Comparison of ENCODE assay signal across 1 cellular context in the genomic region with DNA sequence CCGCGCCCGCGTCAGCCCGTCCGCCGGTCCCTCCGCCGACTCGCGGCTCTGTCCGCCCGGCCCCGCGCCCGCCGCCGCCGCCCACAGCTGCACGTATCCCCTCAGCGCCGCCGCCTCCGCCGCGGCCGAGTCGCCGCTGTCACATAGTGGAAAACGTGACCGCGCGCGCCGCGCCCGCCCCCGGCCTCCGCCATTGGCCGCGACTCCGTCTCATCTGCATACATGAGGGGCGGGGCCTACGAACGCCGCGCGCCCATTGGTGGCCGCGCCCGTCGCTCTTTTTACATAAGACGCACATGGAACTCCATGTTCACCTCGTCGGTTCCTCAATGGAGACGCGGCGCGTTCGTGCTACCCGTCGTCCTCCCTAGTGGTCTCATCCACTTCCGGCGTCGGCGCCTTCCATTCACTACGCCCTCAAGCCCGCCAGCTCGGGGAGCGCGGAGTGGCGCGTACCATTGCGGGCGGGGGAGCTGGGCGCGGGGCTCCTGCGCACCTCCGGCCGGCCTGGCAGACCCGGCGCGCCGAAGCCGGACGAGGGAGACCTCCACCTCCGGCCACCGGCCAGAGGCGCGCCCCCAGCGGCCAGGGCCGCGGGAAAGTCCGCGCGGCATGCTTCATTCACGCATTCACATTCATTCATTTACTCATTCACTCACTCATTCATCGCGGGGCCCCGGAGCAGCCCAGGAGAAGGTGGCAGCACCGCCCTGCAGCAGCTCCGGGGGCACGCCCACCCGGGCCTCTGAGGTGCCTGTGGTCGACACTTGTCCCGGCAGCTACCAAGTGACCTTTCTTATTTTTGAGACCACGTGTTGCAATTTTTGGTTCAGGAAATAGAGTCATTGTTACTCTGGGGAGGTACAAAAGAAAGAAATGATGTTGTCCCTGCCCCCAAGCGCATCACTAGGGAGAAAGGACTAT.
A peak's percentile ranks its signal among the peaks of the same experiment; 100 is the strongest.
TF ChIP-seq lines count a peak whose summit lies in the region.

No MANE protein-coding gene starts in this region.

TF ChIP-seq in GM12878, 131 proteins besides CTCF, POLR2A, EP300 and RAD21 (continued from another document and continues in another):
- TF ChIP-seq, protein P1, sequence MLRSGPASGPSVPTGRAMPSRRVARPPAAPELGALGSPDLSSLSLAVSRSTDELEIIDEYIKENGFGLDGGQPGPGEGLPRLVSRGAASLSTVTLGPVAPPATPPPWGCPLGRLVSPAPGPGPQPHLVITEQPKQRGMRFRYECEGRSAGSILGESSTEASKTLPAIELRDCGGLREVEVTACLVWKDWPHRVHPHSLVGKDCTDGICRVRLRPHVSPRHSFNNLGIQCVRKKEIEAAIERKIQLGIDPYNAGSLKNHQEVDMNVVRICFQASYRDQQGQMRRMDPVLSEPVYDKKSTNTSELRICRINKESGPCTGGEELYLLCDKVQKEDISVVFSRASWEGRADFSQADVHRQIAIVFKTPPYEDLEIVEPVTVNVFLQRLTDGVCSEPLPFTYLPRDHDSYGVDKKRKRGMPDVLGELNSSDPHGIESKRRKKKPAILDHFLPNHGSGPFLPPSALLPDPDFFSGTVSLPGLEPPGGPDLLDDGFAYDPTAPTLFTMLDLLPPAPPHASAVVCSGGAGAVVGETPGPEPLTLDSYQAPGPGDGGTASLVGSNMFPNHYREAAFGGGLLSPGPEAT (IDR thresholded peaks at IDR 0.05; ENCODE audit: low read depth), result no peak
- TF ChIP-seq, protein P2, sequence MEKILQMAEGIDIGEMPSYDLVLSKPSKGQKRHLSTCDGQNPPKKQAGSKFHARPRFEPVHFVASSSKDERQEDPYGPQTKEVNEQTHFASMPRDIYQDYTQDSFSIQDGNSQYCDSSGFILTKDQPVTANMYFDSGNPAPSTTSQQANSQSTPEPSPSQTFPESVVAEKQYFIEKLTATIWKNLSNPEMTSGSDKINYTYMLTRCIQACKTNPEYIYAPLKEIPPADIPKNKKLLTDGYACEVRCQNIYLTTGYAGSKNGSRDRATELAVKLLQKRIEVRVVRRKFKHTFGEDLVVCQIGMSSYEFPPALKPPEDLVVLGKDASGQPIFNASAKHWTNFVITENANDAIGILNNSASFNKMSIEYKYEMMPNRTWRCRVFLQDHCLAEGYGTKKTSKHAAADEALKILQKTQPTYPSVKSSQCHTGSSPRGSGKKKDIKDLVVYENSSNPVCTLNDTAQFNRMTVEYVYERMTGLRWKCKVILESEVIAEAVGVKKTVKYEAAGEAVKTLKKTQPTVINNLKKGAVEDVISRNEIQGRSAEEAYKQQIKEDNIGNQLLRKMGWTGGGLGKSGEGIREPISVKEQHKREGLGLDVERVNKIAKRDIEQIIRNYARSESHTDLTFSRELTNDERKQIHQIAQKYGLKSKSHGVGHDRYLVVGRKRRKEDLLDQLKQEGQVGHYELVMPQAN (conservative IDR thresholded peaks at IDR 0.05), result peak; percentile 79
- 0 out of 2 replicates have a peak, but pooled peaks have one; percentile 48 for TF ChIP-seq PML (IDR thresholded peaks at IDR 0.05; ENCODE audit: low read length)
- 0 out of 2 replicates have a peak, but pooled peaks have one; percentile 46 for TF ChIP-seq MXI1 (IDR thresholded peaks at IDR 0.05; ENCODE audit: low read depth, low read length)
- TF ChIP-seq NR2F1 (conservative IDR thresholded peaks at IDR 0.05), result peak; percentile 76
- no peak for TF ChIP-seq BCL11A (IDR thresholded peaks at IDR 0.05; ENCODE audit: low read depth, low read length)
- TF ChIP-seq TBL1XR1 (IDR thresholded peaks at IDR 0.05; ENCODE audit: low read depth, low read length), result 0 out of 2 replicates have a peak, but pooled peaks have one; percentile 13
- TF ChIP-seq YY1 (IDR thresholded peaks at IDR 0.05; ENCODE audit: low read depth, low read length), result peak; percentile 80
- TF ChIP-seq STAT1 (conservative IDR thresholded peaks at IDR 0.05), result 0 out of 2 replicates have a peak, but pooled peaks have one; percentile 47
- TF ChIP-seq ZNF622 (IDR thresholded peaks at IDR 0.05), result no peak; the same call in 1 of the 2 replicates
- TF ChIP-seq ESRRA (IDR thresholded peaks at IDR 0.05; ENCODE audit: low read length), result no peak
- no peak for TF ChIP-seq JUNB (IDR thresholded peaks at IDR 0.05)
- no peak for TF ChIP-seq ZNF274 (IDR thresholded peaks at IDR 0.05; ENCODE audit: insufficient read depth, insufficient read length)
- no peak for TF ChIP-seq SUPT20H (IDR thresholded peaks at IDR 0.05; ENCODE audit: borderline replicate concordance, control insufficient read depth, low read depth, low read length)
- peak; percentile 76 for TF ChIP-seq RAD51 (IDR thresholded peaks at IDR 0.05)
- TF ChIP-seq CBFB (IDR thresholded peaks at IDR 0.05; ENCODE audit: low read depth), result no peak
- peak; percentile 50 for TF ChIP-seq SIX5 (IDR thresholded peaks at IDR 0.05; ENCODE audit: low read depth, low read length, severe bottlenecking)
- TF ChIP-seq, protein P3, sequence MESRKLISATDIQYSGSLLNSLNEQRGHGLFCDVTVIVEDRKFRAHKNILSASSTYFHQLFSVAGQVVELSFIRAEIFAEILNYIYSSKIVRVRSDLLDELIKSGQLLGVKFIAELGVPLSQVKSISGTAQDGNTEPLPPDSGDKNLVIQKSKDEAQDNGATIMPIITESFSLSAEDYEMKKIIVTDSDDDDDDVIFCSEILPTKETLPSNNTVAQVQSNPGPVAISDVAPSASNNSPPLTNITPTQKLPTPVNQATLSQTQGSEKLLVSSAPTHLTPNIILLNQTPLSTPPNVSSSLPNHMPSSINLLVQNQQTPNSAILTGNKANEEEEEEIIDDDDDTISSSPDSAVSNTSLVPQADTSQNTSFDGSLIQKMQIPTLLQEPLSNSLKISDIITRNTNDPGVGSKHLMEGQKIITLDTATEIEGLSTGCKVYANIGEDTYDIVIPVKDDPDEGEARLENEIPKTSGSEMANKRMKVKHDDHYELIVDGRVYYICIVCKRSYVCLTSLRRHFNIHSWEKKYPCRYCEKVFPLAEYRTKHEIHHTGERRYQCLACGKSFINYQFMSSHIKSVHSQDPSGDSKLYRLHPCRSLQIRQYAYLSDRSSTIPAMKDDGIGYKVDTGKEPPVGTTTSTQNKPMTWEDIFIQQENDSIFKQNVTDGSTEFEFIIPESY (IDR thresholded peaks at IDR 0.05), result no peak
- TF ChIP-seq IRF4 (IDR thresholded peaks at IDR 0.05; ENCODE audit: low read depth, low read length), result no peak
- TF ChIP-seq ZBED1 (IDR thresholded peaks at IDR 0.05; ENCODE audit: borderline replicate concordance), result no peak
- TF ChIP-seq SMAD5 (IDR thresholded peaks at IDR 0.05; ENCODE audit: low read depth), result no peak
- peak; percentile 74; the same call in 1 of the 2 replicates for TF ChIP-seq GATAD2B (conservative IDR thresholded peaks at IDR 0.05; ENCODE audit: low read depth)
- TF ChIP-seq BRCA1 (IDR thresholded peaks at IDR 0.05; ENCODE audit: low read depth, low read length), result no peak
- peak; percentile 73 for TF ChIP-seq TAF1 (IDR thresholded peaks at IDR 0.05; ENCODE audit: borderline replicate concordance, low read depth, low read length)
- TF ChIP-seq, protein P4, sequence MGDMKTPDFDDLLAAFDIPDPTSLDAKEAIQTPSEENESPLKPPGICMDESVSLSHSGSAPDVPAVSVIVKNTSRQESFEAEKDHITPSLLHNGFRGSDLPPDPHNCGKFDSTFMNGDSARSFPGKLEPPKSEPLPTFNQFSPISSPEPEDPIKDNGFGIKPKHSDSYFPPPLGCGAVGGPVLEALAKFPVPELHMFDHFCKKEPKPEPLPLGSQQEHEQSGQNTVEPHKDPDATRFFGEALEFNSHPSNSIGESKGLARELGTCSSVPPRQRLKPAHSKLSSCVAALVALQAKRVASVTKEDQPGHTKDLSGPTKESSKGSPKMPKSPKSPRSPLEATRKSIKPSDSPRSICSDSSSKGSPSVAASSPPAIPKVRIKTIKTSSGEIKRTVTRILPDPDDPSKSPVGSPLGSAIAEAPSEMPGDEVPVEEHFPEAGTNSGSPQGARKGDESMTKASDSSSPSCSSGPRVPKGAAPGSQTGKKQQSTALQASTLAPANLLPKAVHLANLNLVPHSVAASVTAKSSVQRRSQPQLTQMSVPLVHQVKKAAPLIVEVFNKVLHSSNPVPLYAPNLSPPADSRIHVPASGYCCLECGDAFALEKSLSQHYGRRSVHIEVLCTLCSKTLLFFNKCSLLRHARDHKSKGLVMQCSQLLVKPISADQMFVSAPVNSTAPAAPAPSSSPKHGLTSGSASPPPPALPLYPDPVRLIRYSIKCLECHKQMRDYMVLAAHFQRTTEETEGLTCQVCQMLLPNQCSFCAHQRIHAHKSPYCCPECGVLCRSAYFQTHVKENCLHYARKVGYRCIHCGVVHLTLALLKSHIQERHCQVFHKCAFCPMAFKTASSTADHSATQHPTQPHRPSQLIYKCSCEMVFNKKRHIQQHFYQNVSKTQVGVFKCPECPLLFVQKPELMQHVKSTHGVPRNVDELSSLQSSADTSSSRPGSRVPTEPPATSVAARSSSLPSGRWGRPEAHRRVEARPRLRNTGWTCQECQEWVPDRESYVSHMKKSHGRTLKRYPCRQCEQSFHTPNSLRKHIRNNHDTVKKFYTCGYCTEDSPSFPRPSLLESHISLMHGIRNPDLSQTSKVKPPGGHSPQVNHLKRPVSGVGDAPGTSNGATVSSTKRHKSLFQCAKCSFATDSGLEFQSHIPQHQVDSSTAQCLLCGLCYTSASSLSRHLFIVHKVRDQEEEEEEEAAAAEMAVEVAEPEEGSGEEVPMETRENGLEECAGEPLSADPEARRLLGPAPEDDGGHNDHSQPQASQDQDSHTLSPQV (IDR thresholded peaks at IDR 0.05), result peak; percentile 30; the same call in 1 of the 2 replicates
- TF ChIP-seq, protein P5, sequence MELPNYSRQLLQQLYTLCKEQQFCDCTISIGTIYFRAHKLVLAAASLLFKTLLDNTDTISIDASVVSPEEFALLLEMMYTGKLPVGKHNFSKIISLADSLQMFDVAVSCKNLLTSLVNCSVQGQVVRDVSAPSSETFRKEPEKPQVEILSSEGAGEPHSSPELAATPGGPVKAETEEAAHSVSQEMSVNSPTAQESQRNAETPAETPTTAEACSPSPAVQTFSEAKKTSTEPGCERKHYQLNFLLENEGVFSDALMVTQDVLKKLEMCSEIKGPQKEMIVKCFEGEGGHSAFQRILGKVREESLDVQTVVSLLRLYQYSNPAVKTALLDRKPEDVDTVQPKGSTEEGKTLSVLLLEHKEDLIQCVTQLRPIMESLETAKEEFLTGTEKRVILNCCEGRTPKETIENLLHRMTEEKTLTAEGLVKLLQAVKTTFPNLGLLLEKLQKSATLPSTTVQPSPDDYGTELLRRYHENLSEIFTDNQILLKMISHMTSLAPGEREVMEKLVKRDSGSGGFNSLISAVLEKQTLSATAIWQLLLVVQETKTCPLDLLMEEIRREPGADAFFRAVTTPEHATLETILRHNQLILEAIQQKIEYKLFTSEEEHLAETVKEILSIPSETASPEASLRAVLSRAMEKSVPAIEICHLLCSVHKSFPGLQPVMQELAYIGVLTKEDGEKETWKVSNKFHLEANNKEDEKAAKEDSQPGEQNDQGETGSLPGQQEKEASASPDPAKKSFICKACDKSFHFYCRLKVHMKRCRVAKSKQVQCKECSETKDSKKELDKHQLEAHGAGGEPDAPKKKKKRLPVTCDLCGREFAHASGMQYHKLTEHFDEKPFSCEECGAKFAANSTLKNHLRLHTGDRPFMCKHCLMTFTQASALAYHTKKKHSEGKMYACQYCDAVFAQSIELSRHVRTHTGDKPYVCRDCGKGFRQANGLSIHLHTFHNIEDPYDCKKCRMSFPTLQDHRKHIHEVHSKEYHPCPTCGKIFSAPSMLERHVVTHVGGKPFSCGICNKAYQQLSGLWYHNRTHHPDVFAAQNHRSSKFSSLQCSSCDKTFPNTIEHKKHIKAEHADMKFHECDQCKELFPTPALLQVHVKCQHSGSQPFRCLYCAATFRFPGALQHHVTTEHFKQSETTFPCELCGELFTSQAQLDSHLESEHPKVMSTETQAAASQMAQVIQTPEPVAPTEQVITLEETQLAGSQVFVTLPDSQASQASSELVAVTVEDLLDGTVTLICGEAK (IDR thresholded peaks at IDR 0.05; ENCODE audit: borderline replicate concordance), result no peak
- no peak for TF ChIP-seq PAX5 (IDR thresholded peaks at IDR 0.05; ENCODE audit: borderline replicate concordance, low read depth, low read length)
- peak; percentile 98 for TF ChIP-seq MEF2B (IDR thresholded peaks at IDR 0.05; ENCODE audit: partially characterized antibody, poor library complexity, severe bottlenecking)
- peak; percentile 94 for TF ChIP-seq ZNF207 (IDR thresholded peaks at IDR 0.05; ENCODE audit: borderline replicate concordance)
- no peak for TF ChIP-seq TCF12 (IDR thresholded peaks at IDR 0.05; ENCODE audit: low read depth, low read length)
- TF ChIP-seq BACH1 (IDR thresholded peaks at IDR 0.05; ENCODE audit: borderline replicate concordance), result peak; percentile 72
- no peak for TF ChIP-seq ASH2L (IDR thresholded peaks at IDR 0.05; ENCODE audit: borderline replicate concordance, low read depth)
- peak; percentile 95 for TF ChIP-seq SP1 (IDR thresholded peaks at IDR 0.05; ENCODE audit: low read depth, low read length)
- TF ChIP-seq NR2C2 (IDR thresholded peaks at IDR 0.05; ENCODE audit: borderline replicate concordance, control insufficient read depth, insufficient read length, low read depth), result no peak
- no peak for TF ChIP-seq STAT3 (IDR thresholded peaks at IDR 0.05; ENCODE audit: low read depth, low read length)
- no peak for TF ChIP-seq HDGF (IDR thresholded peaks at IDR 0.05)
- TF ChIP-seq EGR1 (IDR thresholded peaks at IDR 0.05; ENCODE audit: borderline replicate concordance in 1 of 2, low read depth in 2 of 2, low read length in 2 of 2), result peak; percentile 15 to 63
- TF ChIP-seq DPF2 (IDR thresholded peaks at IDR 0.05), result peak; percentile 99
- TF ChIP-seq KDM1A (IDR thresholded peaks at IDR 0.05; ENCODE audit: borderline replicate concordance), result no peak
- peak; percentile 94 for TF ChIP-seq FOXK2 (IDR thresholded peaks at IDR 0.05)
- peak; percentile 98 for TF ChIP-seq POU2F2 (IDR thresholded peaks at IDR 0.05; ENCODE audit: borderline replicate concordance, low read depth, low read length)
- no peak for TF ChIP-seq PAX8 (IDR thresholded peaks at IDR 0.05)
- TF ChIP-seq, protein P6, sequence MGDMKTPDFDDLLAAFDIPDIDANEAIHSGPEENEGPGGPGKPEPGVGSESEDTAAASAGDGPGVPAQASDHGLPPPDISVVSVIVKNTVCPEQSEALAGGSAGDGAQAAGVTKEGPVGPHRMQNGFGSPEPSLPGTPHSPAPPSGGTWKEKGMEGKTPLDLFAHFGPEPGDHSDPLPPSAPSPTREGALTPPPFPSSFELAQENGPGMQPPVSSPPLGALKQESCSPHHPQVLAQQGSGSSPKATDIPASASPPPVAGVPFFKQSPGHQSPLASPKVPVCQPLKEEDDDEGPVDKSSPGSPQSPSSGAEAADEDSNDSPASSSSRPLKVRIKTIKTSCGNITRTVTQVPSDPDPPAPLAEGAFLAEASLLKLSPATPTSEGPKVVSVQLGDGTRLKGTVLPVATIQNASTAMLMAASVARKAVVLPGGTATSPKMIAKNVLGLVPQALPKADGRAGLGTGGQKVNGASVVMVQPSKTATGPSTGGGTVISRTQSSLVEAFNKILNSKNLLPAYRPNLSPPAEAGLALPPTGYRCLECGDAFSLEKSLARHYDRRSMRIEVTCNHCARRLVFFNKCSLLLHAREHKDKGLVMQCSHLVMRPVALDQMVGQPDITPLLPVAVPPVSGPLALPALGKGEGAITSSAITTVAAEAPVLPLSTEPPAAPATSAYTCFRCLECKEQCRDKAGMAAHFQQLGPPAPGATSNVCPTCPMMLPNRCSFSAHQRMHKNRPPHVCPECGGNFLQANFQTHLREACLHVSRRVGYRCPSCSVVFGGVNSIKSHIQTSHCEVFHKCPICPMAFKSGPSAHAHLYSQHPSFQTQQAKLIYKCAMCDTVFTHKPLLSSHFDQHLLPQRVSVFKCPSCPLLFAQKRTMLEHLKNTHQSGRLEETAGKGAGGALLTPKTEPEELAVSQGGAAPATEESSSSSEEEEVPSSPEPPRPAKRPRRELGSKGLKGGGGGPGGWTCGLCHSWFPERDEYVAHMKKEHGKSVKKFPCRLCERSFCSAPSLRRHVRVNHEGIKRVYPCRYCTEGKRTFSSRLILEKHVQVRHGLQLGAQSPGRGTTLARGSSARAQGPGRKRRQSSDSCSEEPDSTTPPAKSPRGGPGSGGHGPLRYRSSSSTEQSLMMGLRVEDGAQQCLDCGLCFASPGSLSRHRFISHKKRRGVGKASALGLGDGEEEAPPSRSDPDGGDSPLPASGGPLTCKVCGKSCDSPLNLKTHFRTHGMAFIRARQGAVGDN (IDR thresholded peaks at IDR 0.05), result peak; percentile 75
